Comparison of ENCODE assay signal across 1 cellular context in genomic region chr18:74731097-74731496, GRCh38.
TF ChIP-seq lines count a peak whose summit lies in the region.

No MANE protein-coding gene starts in this region.

TF ChIP-seq in SK-N-SH, 30 proteins besides CTCF, POLR2A, EP300 and RAD21 (continued from another document):
- TF ChIP-seq REST (IDR thresholded peaks at IDR 0.05; ENCODE audit: low read depth, low read length) (no peak), MEF2A (IDR thresholded peaks at IDR 0.05; ENCODE audit: borderline replicate concordance, low read depth) (peak; percentile 41; the same call in 1 of the 2 replicates), USF2 (IDR thresholded peaks at IDR 0.05; ENCODE audit: borderline replicate concordance, low read depth, low read length) (no peak), FOSL2 (IDR thresholded peaks at IDR 0.05; ENCODE audit: borderline replicate concordance, low read depth) (peak; percentile 72; the same call in 1 of the 2 replicates), CHD2 (IDR thresholded peaks at IDR 0.05; ENCODE audit: low read length, partially characterized antibody) (no peak)
TF ChIP-seq in SK-N-SH: peak in this region for 7.
